Comparison of ENCODE assay signal across 20 cellular contexts in the genomic region with DNA sequence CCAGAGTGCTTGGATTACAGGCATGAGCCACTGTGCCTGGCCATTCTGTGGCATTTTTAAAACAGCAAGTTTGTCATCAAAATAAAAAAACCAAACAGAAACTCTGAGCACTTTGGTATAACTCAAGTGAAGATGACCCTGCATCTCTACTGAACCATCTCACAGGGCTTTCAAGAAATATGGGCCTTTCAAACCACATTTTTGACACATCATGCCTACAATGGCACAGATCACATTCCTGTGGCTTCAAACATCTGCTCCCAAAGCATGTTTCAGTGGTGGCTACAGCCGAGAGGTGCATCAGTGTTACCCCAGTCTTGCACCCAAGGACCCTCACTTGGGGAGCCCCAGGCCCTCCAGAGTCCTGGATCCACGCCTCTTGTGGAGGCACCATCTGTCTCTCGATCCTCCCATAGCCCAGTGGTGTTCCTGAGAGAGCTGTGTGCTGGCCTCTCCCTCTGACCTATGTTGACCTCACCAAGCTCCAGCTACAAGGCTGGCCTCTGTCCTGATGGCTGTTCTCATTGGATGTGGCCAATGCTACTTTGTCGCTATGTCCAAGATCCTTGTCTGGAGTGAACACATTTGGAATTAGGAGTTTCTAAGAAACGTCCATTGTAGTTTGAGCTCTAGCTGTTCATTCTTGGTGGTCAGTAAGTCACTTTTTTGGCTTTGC. TPM values are rescaled to one million over a fixed set of nuclear protein-coding genes. Genes with fewer than 3 reads are reported as not detected.
DNase-seq lines count a peak whose midpoint lies in the region; ATAC-seq and TF ChIP-seq lines count a peak whose summit lies in the region.
"Had no signal": no experiment of that assay in that cellular context is flagged by ENCODE, and none has a peak within 500 bp of the region (broad histone marks: within the 10 kb centered on the region; RNA-seq: fewer than 3 reads in every experiment).

No MANE protein-coding gene starts in this region.

- POLR2A ChIA-PET in Panc1 (lab: Charles Lee) = no interaction called here

- intact Hi-C loops in Panc1 (cut with micrococcal nuclease; ENCODE audit: unreplicated experiment) = no loop called here
- intact Hi-C loops in sigmoid colon (cut with DNase I) = no loop called here

- TF ChIP-seq EP300 in sigmoid colon (IDR thresholded peaks at IDR 0.05) = no peak

- TF ChIP-seq CTCF in Panc1 (IDR thresholded peaks at IDR 0.05) (no peak), foreskin fibroblast (IDR thresholded peaks at IDR 0.05; ENCODE audit: low read depth, low read length) (no peak), sigmoid colon (IDR thresholded peaks at IDR 0.05) (no peak)

- CTCF ChIA-PET in Panc1 (lab: Charles Lee) = no interaction called here

- in situ Hi-C loops in Panc1 (cut with HindIII; ENCODE audit: low pct_unique_long_range_greater_than_20kb, low sequenced_read_pairs) = no loop called here

- no peak for TF ChIP-seq POLR2A in sigmoid colon (IDR thresholded peaks at IDR 0.05)

- H3K4me1 ChIP-seq in Panc1 (ENCODE audit: control insufficient read depth, insufficient read depth, low read length) = peaks cover 25% of the 10 kb centered on the region
- H3K4me1 ChIP-seq in sigmoid colon = peaks cover 0 to 17% (median 15%) of the 10 kb centered on the region in 4 donors
- H3K4me1 ChIP-seq: BE2C had no signal

- no peak overlapping the region for H3K4me3 ChIP-seq in Panc1 (ENCODE audit: low read depth in 2 of 2, low read length in 2 of 2)
- H3K4me3 ChIP-seq in foreskin fibroblast (ENCODE audit: low read depth in 1 of 2, low read length in 2 of 2) = no peak overlapping the region
- no peak overlapping the region for H3K4me3 ChIP-seq in sigmoid colon
- H3K4me3 ChIP-seq: esophagus squamous epithelium, lower lobe of right lung, ovary, tibial nerve had no signal

- DNase-seq in GM04503 (ENCODE audit: low read depth) (peak; percentile 57), Panc1 (ENCODE audit: low read depth, low spot score) (no peak), foreskin fibroblast (peak; percentile 43 to 64), sigmoid colon (peak; percentile 20)
- DNase-seq: activated gamma-delta T cell treated with Interleukin-2 at 50 U/mL for 16 hours; BE2C; effector CD4-positive, alpha-beta T cell; esophagus squamous epithelium; Karpas-422; lower lobe of right lung; NCI-H524 treated with DMSO at 0.1 percent for 48 hours; ovary; SHP77 treated with DMSO at 0.1 percent for 48 hours; stimulated activated CD4-positive, alpha-beta T cell treated with anti-CD3 and anti-CD28 coated beads, Interleukin-1b, Interleukin-23, amount 100 ng/mL, for 48 hours; stimulated activated naive CD8-positive, alpha-beta T cell treated with anti-CD3 and anti-CD28 coated beads, Interleukin-15, Interleukin-2, amounts not matched to agents 100 U/mL and 50 U/mL, for 24 hours; T-cell had no signal

- ATAC-seq in Panc1 = no peak
- ATAC-seq in HG02938 (IDR thresholded peaks at IDR 0.05; ENCODE audit: unreplicated experiment) = no peak
- no peak for ATAC-seq in HG03175 (IDR thresholded peaks at IDR 0.05; ENCODE audit: unreplicated experiment)
- ATAC-seq in GM18498 (IDR thresholded peaks at IDR 0.05; ENCODE audit: unreplicated experiment) = no peak
- ATAC-seq: lower lobe of right lung; stimulated activated naive CD8-positive, alpha-beta T cell treated with anti-CD3 and anti-CD28 coated beads, Interleukin-15, Interleukin-2, amounts not matched to agents 100 U/mL and 50 U/mL, for 24 hours; T-cell had no signal

- 69 to 81% methylated on average over 5 of the region's 5 CpGs for WGBS in sigmoid colon, 2 donors

- no TSS peak for BruUV-seq in Panc1 (replicated peaks; lab: Mats Ljungman, UMichigan)

- H3K36me3 ChIP-seq in Panc1 (ENCODE audit: control insufficient read depth, insufficient read depth, low read length) = no peaks in the 10 kb centered on the region
- H3K36me3 ChIP-seq in sigmoid colon = no peaks in the 10 kb centered on the region
- H3K36me3 ChIP-seq: BE2C, esophagus squamous epithelium, lower lobe of right lung, ovary, tibial nerve had no signal

- H3K9me3 ChIP-seq in Panc1 (ENCODE audit: control insufficient read depth, insufficient read depth, low read depth, low read length) (no peaks in the 10 kb centered on the region; the same call in 1 of the 2 replicates), sigmoid colon (no peaks in the 10 kb centered on the region)
- H3K9me3 ChIP-seq: BE2C, esophagus squamous epithelium, lower lobe of right lung, ovary had no signal

- H3K27ac ChIP-seq in Panc1 (ENCODE audit: low read length) (peak overlapping the region; percentile 26; the same call in 1 of the 2 replicates), sigmoid colon (no peak overlapping the region)
- H3K27ac ChIP-seq: esophagus squamous epithelium, lower lobe of right lung, ovary had no signal

- H3K27me3 ChIP-seq in Panc1 (ENCODE audit: control insufficient read depth, insufficient read depth, low read length) (no peaks in the 10 kb centered on the region), sigmoid colon (no peaks in the 10 kb centered on the region)
- H3K27me3 ChIP-seq: BE2C, esophagus squamous epithelium, ovary, tibial nerve had no signal

RNA-seq across cellular contexts. Expression of gene RALBP1, which starts 55.2 kb away (rescaled TPM):
- 70.0 TPM for total RNA-seq in Panc1 (2021; ENCODE audit: unreplicated experiment)
- 62.5 TPM for polyA plus RNA-seq in Panc1 (2012; ENCODE audit: insufficient read length)
- 10 to 100 TPM; 68.1 to 89.7 (median 86.6) TPM for total RNA-seq in sigmoid colon
- polyA plus RNA-seq in sigmoid colon = 10 to 100 TPM; 42.3 to 49.5 (median 45.0) TPM
